ENCODE assay signal across 2 cellular contexts in genomic region chr22:23749747-23750373, GRCh38.
TF ChIP-seq lines count a peak whose summit lies in the region.

No MANE protein-coding gene starts in this region.

TF ChIP-seq in A549, 52 proteins besides CTCF, POLR2A, EP300 and RAD21 (continued from another document):
- TF ChIP-seq TFCP2L1 (CRISPR knock-in tag; IDR thresholded peaks at IDR 0.05): no peak
- TF ChIP-seq RNF2 (IDR thresholded peaks at IDR 0.05; ENCODE audit: borderline replicate concordance, low read depth): no peak
- TF ChIP-seq BHLHE40 (IDR thresholded peaks at IDR 0.05; ENCODE audit: low read depth, low read length): no peak
- TF ChIP-seq, protein P1, sequence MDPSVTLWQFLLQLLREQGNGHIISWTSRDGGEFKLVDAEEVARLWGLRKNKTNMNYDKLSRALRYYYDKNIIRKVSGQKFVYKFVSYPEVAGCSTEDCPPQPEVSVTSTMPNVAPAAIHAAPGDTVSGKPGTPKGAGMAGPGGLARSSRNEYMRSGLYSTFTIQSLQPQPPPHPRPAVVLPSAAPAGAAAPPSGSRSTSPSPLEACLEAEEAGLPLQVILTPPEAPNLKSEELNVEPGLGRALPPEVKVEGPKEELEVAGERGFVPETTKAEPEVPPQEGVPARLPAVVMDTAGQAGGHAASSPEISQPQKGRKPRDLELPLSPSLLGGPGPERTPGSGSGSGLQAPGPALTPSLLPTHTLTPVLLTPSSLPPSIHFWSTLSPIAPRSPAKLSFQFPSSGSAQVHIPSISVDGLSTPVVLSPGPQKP (IDR thresholded peaks at IDR 0.05; ENCODE audit: low read depth, low read length): no peak
- no peak for TF ChIP-seq MYC (IDR thresholded peaks at IDR 0.05; ENCODE audit: borderline replicate concordance, low read length)
- TF ChIP-seq JUN (IDR thresholded peaks at IDR 0.05): no peak
- no peak for TF ChIP-seq RFX5 (IDR thresholded peaks at IDR 0.05)
- no peak for TF ChIP-seq USF2 (IDR thresholded peaks at IDR 0.05)
- no peak for TF ChIP-seq REST (IDR thresholded peaks at IDR 0.05)
- no peak for TF ChIP-seq ZFP36 (IDR thresholded peaks at IDR 0.05; ENCODE audit: borderline replicate concordance, partially characterized antibody)
- no peak for TF ChIP-seq HOXB13 (CRISPR knock-in tag; IDR thresholded peaks at IDR 0.05; ENCODE audit: low read depth)
- no peak for TF ChIP-seq FOSB (CRISPR knock-in tag; IDR thresholded peaks at IDR 0.05)
- no peak for TF ChIP-seq JUNB (IDR thresholded peaks at IDR 0.05)
- TF ChIP-seq HOXB5 (CRISPR knock-in tag; IDR thresholded peaks at IDR 0.05): no peak
- no peak for TF ChIP-seq ATOH8 (CRISPR knock-in tag; IDR thresholded peaks at IDR 0.05; ENCODE audit: low read depth)
- TF ChIP-seq NR3C1 (IDR thresholded peaks at IDR 0.05): no peak
- TF ChIP-seq HDAC2 (IDR thresholded peaks at IDR 0.05): no peak
- no peak for TF ChIP-seq GATA3 (IDR thresholded peaks at IDR 0.05; ENCODE audit: borderline replicate concordance)

TF ChIP-seq in HCT116, 20 proteins besides CTCF, POLR2A, EP300 and RAD21 (continued from another document):
- TF ChIP-seq TCF7L2 (IDR thresholded peaks at IDR 0.05; ENCODE audit: borderline replicate concordance, extremely low read depth, insufficient read depth, insufficient read length): no peak
- TF ChIP-seq EZH2 (IDR thresholded peaks at IDR 0.05): no peak
- TF ChIP-seq SIN3A (IDR thresholded peaks at IDR 0.05; ENCODE audit: low read depth): no peak
- no peak for TF ChIP-seq YY1 (IDR thresholded peaks at IDR 0.05; ENCODE audit: extremely low read depth, insufficient replicate concordance, low read depth, low read length)
- TF ChIP-seq SRF (IDR thresholded peaks at IDR 0.05; ENCODE audit: low read depth): no peak
- no peak for TF ChIP-seq EGR1 (IDR thresholded peaks at IDR 0.05; ENCODE audit: low read depth)
- TF ChIP-seq ZFX (IDR thresholded peaks at IDR 0.05): no peak
- no peak for TF ChIP-seq ELF1 (IDR thresholded peaks at IDR 0.05; ENCODE audit: borderline replicate concordance, low read depth)
- no peak for TF ChIP-seq REST (IDR thresholded peaks at IDR 0.05; ENCODE audit: low read depth)
- no peak for TF ChIP-seq FOSL1 (IDR thresholded peaks at IDR 0.05; ENCODE audit: low read depth)
